In the genomic region with DNA sequence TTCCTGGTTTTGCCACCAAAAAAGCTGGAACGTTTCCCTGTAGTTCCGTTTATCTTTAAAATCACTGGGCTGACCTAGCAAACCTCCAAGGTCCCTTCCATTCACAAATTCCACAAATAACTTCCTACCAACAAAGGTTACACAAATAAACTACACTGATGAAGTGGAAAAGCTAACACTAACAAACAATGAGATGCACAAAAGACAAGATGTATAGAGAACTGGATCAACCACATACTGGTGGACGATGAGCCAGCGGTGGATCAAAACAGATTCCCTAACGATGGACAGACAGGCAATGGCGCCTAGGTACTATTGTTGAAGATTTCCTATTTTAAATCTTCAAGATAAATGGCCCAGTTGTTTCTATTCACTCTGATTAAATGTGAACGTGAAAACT, we compare ENCODE assay signal across 23 cellular contexts. TPM values are rescaled to one million over a fixed set of nuclear protein-coding genes. Genes with fewer than 3 reads are reported as not detected.
DNase-seq lines count a peak whose midpoint lies in the region; TF ChIP-seq lines count a peak whose summit lies in the region.
"Had no signal": no experiment of that assay in that cellular context is flagged by ENCODE, and none has a peak within 500 bp of the region (broad histone marks: within the 10 kb centered on the region; RNA-seq: fewer than 3 reads in every experiment).

No MANE protein-coding gene starts in this region.

- H3K4me3 ChIP-seq in SJSA1 (no peak overlapping the region), fibroblast of lung (replicated peaks in 1 of 4; ENCODE audit: control extremely low read depth in 1 of 4, insufficient read depth in 1 of 4, low read depth in 3 of 4, low read length in 4 of 4) (no peak overlapping the region), parathyroid adenoma (ENCODE audit: low read depth, low read length) (no peak overlapping the region)
- H3K4me3 ChIP-seq: esophagus squamous epithelium, MG63, upper lobe of right lung had no signal

- no peaks in the 10 kb centered on the region for H4K20me1 ChIP-seq in fibroblast of lung (ENCODE audit: control insufficient read depth, extremely low read depth, insufficient read depth, low read length)

- H2AFZ ChIP-seq in fibroblast of lung (ENCODE audit: low read length) (no peak overlapping the region), parathyroid adenoma (no peak overlapping the region)

- H3K4me1 ChIP-seq in SJSA1 (replicated peaks) (peaks cover 40% of the 10 kb centered on the region), fibroblast of lung (ENCODE audit: control insufficient read depth, extremely low read depth, insufficient read depth, low read length) (peaks cover 5% of the 10 kb centered on the region), parathyroid adenoma (peaks cover 13% of the 10 kb centered on the region)

- DNase-seq in NCI-H2029 treated with DMSO at 0.1 percent for 48 hours (lab: John Stamatoyannopoulos, UW) (peak; percentile 32), NCI-H2029 (lab: John Stamatoyannopoulos, UW) (no peak), SJSA1 (ENCODE audit: low read depth in 1 of 2, low spot score in 2 of 2) (peak; percentile 82 to 95), fibroblast of lung (ENCODE audit: low read depth in 2 of 2) (no peak), SIG-M5 treated with dmso at 0.1 percent for 504 hours (lab: John Stamatoyannopoulos, UW; ENCODE audit: unreplicated experiment) (no peak), T-helper 9 cell (no peak), RPMI8226 (no peak)
- DNase-seq: 8988T; activated CD4-positive, alpha-beta T cell treated with anti-CD3 and anti-CD28 coated beads, Interleukin-2, amount 10 ng/mL, durations not matched to agents 7 days and 5 days; aorta; cerebellar nuclear complex; effector memory CD8-positive, alpha-beta T cell; esophagus squamous epithelium; MG63; naive thymus-derived CD8-positive, alpha-beta T cell; NCI-H1417 treated with DMSO at 0.1 percent for 48 hours; NCI-H774; SIG-M5; substantia nigra; upper lobe of right lung had no signal

- H3K27ac ChIP-seq in SJSA1 (peak overlapping the region; percentile 38), fibroblast of lung (ENCODE audit: insufficient read depth, low read length) (no peak overlapping the region), parathyroid adenoma (peak overlapping the region; percentile 79)
- H3K27ac ChIP-seq: upper lobe of right lung, VCaP had no signal

- H3K79me2 ChIP-seq in fibroblast of lung (ENCODE audit: control insufficient read depth, insufficient read depth, low read length), result peaks cover 75% of the 10 kb centered on the region
- peaks cover 33% of the 10 kb centered on the region for H3K79me2 ChIP-seq in parathyroid adenoma

- H3K9me3 ChIP-seq in SJSA1 (replicated peaks), result no peaks in the 10 kb centered on the region
- no peaks in the 10 kb centered on the region for H3K9me3 ChIP-seq in fibroblast of lung (ENCODE audit: control insufficient read depth, insufficient read depth, low read depth, low read length)
- no peaks in the 10 kb centered on the region for H3K9me3 ChIP-seq in parathyroid adenoma (ENCODE audit: control insufficient read depth, low read length)
- H3K9me3 ChIP-seq: esophagus squamous epithelium, MG63, upper lobe of right lung had no signal

- peaks cover 5% of the 10 kb centered on the region; the same call in 1 of the 2 replicates for H3K36me3 ChIP-seq in SJSA1
- no peaks in the 10 kb centered on the region for H3K36me3 ChIP-seq in fibroblast of lung (ENCODE audit: control insufficient read depth, insufficient read depth, low read length)
- no peaks in the 10 kb centered on the region for H3K36me3 ChIP-seq in parathyroid adenoma (ENCODE audit: control insufficient read depth, insufficient read depth, low read length)
- H3K36me3 ChIP-seq: esophagus squamous epithelium, MG63, upper lobe of right lung had no signal

- no peak for TF ChIP-seq CTCF in fibroblast of lung (conservative IDR thresholded peaks at IDR 0.05 in 1 of 2, IDR thresholded peaks at IDR 0.05 in 1 of 2; ENCODE audit: low read depth in 1 of 2, low read length in 2 of 2)
- no peak for TF ChIP-seq CTCF in parathyroid adenoma (IDR thresholded peaks at IDR 0.05)

- H3K4me2 ChIP-seq in fibroblast of lung (ENCODE audit: extremely low read depth, insufficient read depth, low read length), result peak overlapping the region; percentile 5
- H3K4me2 ChIP-seq in parathyroid adenoma (ENCODE audit: low read length), result no peak overlapping the region

- H3K27me3 ChIP-seq in SJSA1 (replicated peaks), result no peaks in the 10 kb centered on the region
- H3K27me3 ChIP-seq in fibroblast of lung (ENCODE audit: control insufficient read depth, insufficient read depth, low read length), result no peaks in the 10 kb centered on the region
- no peaks in the 10 kb centered on the region for H3K27me3 ChIP-seq in parathyroid adenoma (ENCODE audit: control insufficient read depth, insufficient read depth, low read length)
- H3K27me3 ChIP-seq: esophagus squamous epithelium, MG63, upper lobe of right lung had no signal

- H3K9ac ChIP-seq in fibroblast of lung (ENCODE audit: insufficient read depth, low read length), result no peak overlapping the region
- no peak overlapping the region for H3K9ac ChIP-seq in parathyroid adenoma

RNA-seq across cellular contexts. Expression of gene AFAP1, which starts 15.5 kb away (rescaled TPM):
- 33.1 and 47.4 TPM in 2 replicates for total RNA-seq in SJSA1 (2014; rRNA removed; shearing (Covaris generic))
- 30.1 and 34.9 TPM in 2 replicates for total RNA-seq in fibroblast of lung
- polyA plus RNA-seq in fibroblast of lung, result 21.8 and 24.4 TPM in 2 replicates
- polyA plus RNA-seq in fibroblast of lung (2012), result 21.9 and 24.4 TPM in 2 replicates
- 31.5 and 32.3 TPM in 2 replicates for polyA minus RNA-seq in fibroblast of lung (ENCODE audit: low replicate concordance)
- total RNA-seq: OCI-LY7 had no signal

Comparison
In these comparisons a context has a peak if more than half of its experiments do, and no peak if none do; other contexts are left out.
1. DNase-seq: peak in NCI-H2029 treated with DMSO at 0.1 percent for 48 hours (single experiment) and SJSA1 (2 of 2); none in NCI-H2029 (single experiment), fibroblast of lung (0 of 2), SIG-M5 treated with dmso at 0.1 percent for 504 hours (single experiment), T-helper 9 cell (single experiment) and RPMI8226 (single experiment).